Comparison of ENCODE assay signal across 10 cellular contexts in genomic region chr18:72492497-72492896, GRCh38. TPM values are rescaled to one million over a fixed set of nuclear protein-coding genes. Genes with fewer than 3 reads are reported as not detected.
"Had no signal": no experiment of that assay in that cellular context is flagged by ENCODE, and none has a peak within 500 bp of the region (broad histone marks: within the 10 kb centered on the region; RNA-seq: fewer than 3 reads in every experiment).

No MANE protein-coding gene starts in this region.

- H3K27ac ChIP-seq: KMS-11 had no signal

- FAIRE-seq: HTR-8/SVneo had no signal

- H3K4me2 ChIP-seq: GM23338, KMS-11 had no signal

- H3K9me3 ChIP-seq: HAP-1 had no signal

- ATAC-seq: GM23338, HCT116 had no signal

- H3K4me3 ChIP-seq: GM23338, HAP-1 had no signal

- H3K9ac ChIP-seq: KMS-11 had no signal

- DNase-seq: H7, HFFc6, Karpas-422, KBM-7 had no signal

- H2AFZ ChIP-seq: GM23338 had no signal

- H3K4me1 ChIP-seq: HAP-1 had no signal

- H3K36me3 ChIP-seq: HAP-1 had no signal

RNA-seq across cellular contexts. Expression of gene CBLN2, which starts 51.6 kb away (rescaled TPM):
- total RNA-seq: GM23338, H7, HFFc6, HT-29 had no signal
- polyA plus RNA-seq: GM23338 had no signal
